23 cellular contexts compared by ENCODE assay signal in genomic region chr4:57639566-57640328, GRCh38.
"Had no signal": no experiment of that assay in that cellular context is flagged by ENCODE, and none has a peak within 500 bp of the region (broad histone marks: within the 10 kb centered on the region; RNA-seq: fewer than 3 reads in every experiment).

No MANE protein-coding gene starts in this region.

- ATAC-seq: activated CD8-positive, alpha-beta memory T cell treated with anti-CD3 and anti-CD28 coated beads, Interleukin-2, amount 10 ng/mL, durations not matched to agents 7 days and 5 days; body of pancreas; naive thymus-derived CD4-positive, alpha-beta T cell; pancreas had no signal

- H3K9me3 Mint-ChIP-seq: activated B cell treated with CpG ODN at 0.5 μM for 24 hours; activated CD4-positive, alpha-beta memory T cell treated with anti-CD3 and anti-CD28 coated beads, Interleukin-2, amount 10 ng/mL, durations not matched to agents 7 days and 5 days; activated naive CD4-positive, alpha-beta T cell treated with anti-CD3 and anti-CD28 coated beads for 36 hours; T-helper 2 cell treated with Interferon-gamma antibody and Interleukin-4, amounts not matched to agents 5 μg/mL and 100 μg/mL, for 36 hours had no signal

- H3K27ac Mint-ChIP-seq: activated B cell treated with CpG ODN at 0.5 μM for 24 hours; activated CD4-positive, alpha-beta memory T cell treated with anti-CD3 and anti-CD28 coated beads, Interleukin-2, amount 10 ng/mL, durations not matched to agents 7 days and 5 days; activated CD8-positive, alpha-beta memory T cell treated with anti-CD3 and anti-CD28 coated beads, Interleukin-2, amount 10 ng/mL, durations not matched to agents 7 days and 5 days; activated naive CD4-positive, alpha-beta T cell treated with anti-CD3 and anti-CD28 coated beads for 36 hours; memory B cell; naive thymus-derived CD4-positive, alpha-beta T cell; T-helper 2 cell treated with Interferon-gamma antibody and Interleukin-4, amounts not matched to agents 5 μg/mL and 100 μg/mL, for 36 hours had no signal

- H3K36me3 ChIP-seq: esophagus squamous epithelium, left ventricle myocardium inferior, neutrophil, pancreas, thyroid gland had no signal

- DNase-seq: activated B cell treated with CpG ODN at 0.5 μM for 24 hours; activated CD4-positive, alpha-beta memory T cell treated with anti-CD3 and anti-CD28 coated beads, Interleukin-2, amount 10 ng/mL, durations not matched to agents 7 days and 5 days; activated CD4-positive, alpha-beta T cell treated with anti-CD3 and anti-CD28 coated beads for 4 hours; activated CD8-positive, alpha-beta memory T cell treated with anti-CD3 and anti-CD28 coated beads, Interleukin-2, amount 10 ng/mL, durations not matched to agents 7 days and 5 days; activated naive CD4-positive, alpha-beta T cell treated with anti-CD3 and anti-CD28 coated beads for 36 hours; activated T-cell treated with anti-CD3 and anti-CD28 coated beads, Interleukin-2, amount 50 U/mL, for 1 hour; body of pancreas; central memory CD4-positive, alpha-beta T cell; effector CD4-positive, alpha-beta T cell; esophagus squamous epithelium; left ventricle myocardium inferior; naive thymus-derived CD4-positive, alpha-beta T cell; SK-N-SH; stimulated activated CD4-positive, alpha-beta T cell treated with anti-CD3 and anti-CD28 coated beads, Interleukin-12 subunit alpha, Interleukin-12 subunit beta, amount 100 ng/mL, for 4 hours; stimulated activated CD4-positive, alpha-beta T cell treated with anti-CD3 and anti-CD28 coated beads, Interleukin-1b, Interleukin-23, amount 100 ng/mL, for 48 hours; stimulated activated CD8-positive, alpha-beta memory T cell treated with anti-CD3 and anti-CD28 coated beads, Interleukin-4, amount 100 ng/mL, for 48 hours; stimulated activated naive CD4-positive, alpha-beta T cell treated with Interleukin-2 at 50 U/mL for 16 hours; thyroid gland had no signal

- H3K27me3 ChIP-seq: body of pancreas, esophagus squamous epithelium, neutrophil, pancreas, thyroid gland had no signal

- H3K27me3 Mint-ChIP-seq: activated B cell treated with CpG ODN at 0.5 μM for 24 hours; activated CD4-positive, alpha-beta memory T cell treated with anti-CD3 and anti-CD28 coated beads, Interleukin-2, amount 10 ng/mL, durations not matched to agents 7 days and 5 days; activated CD8-positive, alpha-beta memory T cell treated with anti-CD3 and anti-CD28 coated beads, Interleukin-2, amount 10 ng/mL, durations not matched to agents 7 days and 5 days; memory B cell; naive thymus-derived CD4-positive, alpha-beta T cell had no signal

- H3K4me1 Mint-ChIP-seq: activated B cell treated with CpG ODN at 0.5 μM for 24 hours; activated CD4-positive, alpha-beta memory T cell treated with anti-CD3 and anti-CD28 coated beads, Interleukin-2, amount 10 ng/mL, durations not matched to agents 7 days and 5 days; activated CD8-positive, alpha-beta memory T cell treated with anti-CD3 and anti-CD28 coated beads, Interleukin-2, amount 10 ng/mL, durations not matched to agents 7 days and 5 days; memory B cell; naive thymus-derived CD4-positive, alpha-beta T cell had no signal

- H3K4me3 ChIP-seq: body of pancreas, coronary artery, esophagus squamous epithelium, left ventricle myocardium inferior, pancreas, thyroid gland had no signal

- H3K4me3 Mint-ChIP-seq: activated B cell treated with CpG ODN at 0.5 μM for 24 hours; activated CD4-positive, alpha-beta memory T cell treated with anti-CD3 and anti-CD28 coated beads, Interleukin-2, amount 10 ng/mL, durations not matched to agents 7 days and 5 days; activated CD8-positive, alpha-beta memory T cell treated with anti-CD3 and anti-CD28 coated beads, Interleukin-2, amount 10 ng/mL, durations not matched to agents 7 days and 5 days; activated naive CD4-positive, alpha-beta T cell treated with anti-CD3 and anti-CD28 coated beads for 36 hours; memory B cell; naive thymus-derived CD4-positive, alpha-beta T cell; T-helper 2 cell treated with Interferon-gamma antibody and Interleukin-4, amounts not matched to agents 5 μg/mL and 100 μg/mL, for 36 hours had no signal

- H3K36me3 Mint-ChIP-seq: activated CD8-positive, alpha-beta memory T cell treated with anti-CD3 and anti-CD28 coated beads, Interleukin-2, amount 10 ng/mL, durations not matched to agents 7 days and 5 days; memory B cell; naive thymus-derived CD4-positive, alpha-beta T cell had no signal
